9 cellular contexts compared by ENCODE assay signal in genomic region chr3:57434041-57434440, GRCh38.
DNase-seq lines count a peak whose midpoint lies in the region; ATAC-seq and TF ChIP-seq lines count a peak whose summit lies in the region.
"Had no signal": no experiment of that assay in that cellular context is flagged by ENCODE, and none has a peak within 500 bp of the region (broad histone marks: within the 10 kb centered on the region; RNA-seq: fewer than 3 reads in every experiment).

No MANE protein-coding gene starts in this region.

- no peaks in the 10 kb centered on the region for H3K27me3 ChIP-seq in tibial artery

- TF ChIP-seq CTCF in epithelial cell of proximal tubule (conservative IDR thresholded peaks at IDR 0.05; ENCODE audit: low read depth, low read length) (peak; percentile 73), tibial artery (IDR thresholded peaks at IDR 0.05) (peak; percentile 7 to 19)

- ATAC-seq in HG02938 (IDR thresholded peaks at IDR 0.05; ENCODE audit: unreplicated experiment) (no peak), HG03469 (IDR thresholded peaks at IDR 0.05; ENCODE audit: unreplicated experiment) (no peak)

- intact Hi-C loops in tibial artery (cut with DNase I; ENCODE audit: low total_unique reads): no loop called here

- peak; percentile 40 for DNase-seq in SIG-M5 treated with dmso at 0.1 percent for 504 hours (lab: John Stamatoyannopoulos, UW; ENCODE audit: unreplicated experiment)
- DNase-seq in SIG-M5 (lab: John Stamatoyannopoulos, UW): no peak
- DNase-seq in NCI-H82 (lab: John Stamatoyannopoulos, UW): peak; percentile 64
- DNase-seq in epithelial cell of proximal tubule (ENCODE audit: low read depth): peak; percentile 2
- no peak for DNase-seq in tibial artery
- DNase-seq in NCI-H1694 treated with DMSO at 0.1 percent for 48 hours (lab: John Stamatoyannopoulos, UW): no peak

- H3K4me1 ChIP-seq in tibial artery: no peaks in the 10 kb centered on the region

- H3K27ac ChIP-seq in tibial artery: no peak overlapping the region

- H3K9me3 ChIP-seq in tibial artery: no peaks in the 10 kb centered on the region

- H3K4me3 ChIP-seq in epithelial cell of proximal tubule (ENCODE audit: low read depth, low read length) (no peak overlapping the region), tibial artery (no peak overlapping the region)
- H3K4me3 ChIP-seq: lung had no signal

- H3K36me3 ChIP-seq in tibial artery: no peaks in the 10 kb centered on the region

Comparison
In these comparisons a context has a peak if more than half of its experiments do, and no peak if none do; other contexts are left out.
1. DNase-seq: peak in SIG-M5 treated with dmso at 0.1 percent for 504 hours (single experiment), NCI-H82 (single experiment) and epithelial cell of proximal tubule (single experiment); none in SIG-M5 (single experiment), tibial artery (0 of 2) and NCI-H1694 treated with DMSO at 0.1 percent for 48 hours (single experiment).